In the genomic region with DNA sequence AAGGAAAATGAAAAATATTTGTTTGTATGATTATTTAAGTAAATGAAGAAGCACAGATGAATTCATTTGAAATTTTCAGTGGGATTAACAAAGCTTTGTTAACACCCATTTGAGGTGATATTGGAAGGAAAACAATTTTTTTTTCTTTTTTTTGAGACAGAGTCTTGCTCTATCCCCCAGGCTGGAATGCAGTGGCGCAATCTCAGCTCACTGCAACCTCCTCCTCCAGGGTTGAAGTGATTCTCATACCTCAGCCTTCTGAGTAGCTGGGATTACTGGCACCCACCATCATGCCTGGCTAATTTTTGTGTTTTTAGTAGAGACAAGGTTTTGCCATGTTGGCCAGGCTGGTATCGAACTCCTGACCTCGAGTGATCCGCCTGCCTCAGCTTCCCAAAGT, we compare ENCODE assay signal across 6 cellular contexts.
DNase-seq lines count a peak whose midpoint lies in the region; ATAC-seq and TF ChIP-seq lines count a peak whose summit lies in the region.
"Not testable (repeated sequence)": the region's sequence is repeated elsewhere in the genome, so short reads cannot be mapped to it uniquely, and the experiment has no call there.

No MANE protein-coding gene starts in this region.

- not testable (repeated sequence) for H3K4me3 Mint-ChIP-seq in WTC11

- H3K9me3 ChIP-seq in GM23248 (ENCODE audit: low read depth); lung (ENCODE audit: control insufficient read depth in 2 of 2, insufficient read depth in 1 of 2, low read length in 1 of 2): not testable (repeated sequence)

- peaks cover 32% of the 10 kb centered on the region for H3K4me1 Mint-ChIP-seq in WTC11

- not testable (repeated sequence) for H3K36me3 ChIP-seq in GM23248 (ENCODE audit: low read depth); lung (ENCODE audit: control insufficient read depth in 2 of 2, insufficient read depth in 2 of 2, low read length in 2 of 2)

- not testable (repeated sequence) for H3K9me2 ChIP-seq in GM23248 (ENCODE audit: insufficient read depth)

- POLR2A ChIA-PET in WTC11 (lab: Charles Lee): not testable (repeated sequence)

- not testable (repeated sequence) for H2AFZ ChIP-seq in GM23248

- in situ Hi-C loops in GM23248 (cut with MboI): not testable (repeated sequence)

- H3K27ac ChIP-seq in GM23248; lung (ENCODE audit: low read depth in 1 of 2, low read length in 1 of 2): not testable (repeated sequence)

- H3K36me3 Mint-ChIP-seq in WTC11: not testable (repeated sequence)

- not testable (repeated sequence) for H3K4me2 ChIP-seq in GM23248 (ENCODE audit: unreplicated experiment)

- CTCF ChIA-PET in WTC11 (lab: Charles Lee): not testable (repeated sequence)

- H3K9ac ChIP-seq in GM23248: not testable (repeated sequence)

- not testable (repeated sequence) for H3K79me2 ChIP-seq in GM23248 (ENCODE audit: insufficient read depth)

- not testable (repeated sequence) for TF ChIP-seq CTCF in WTC11 (IDR thresholded peaks at IDR 0.05); choroid plexus epithelial cell (conservative IDR thresholded peaks at IDR 0.05; ENCODE audit: low read depth, low read length); lung (IDR thresholded peaks at IDR 0.05; ENCODE audit: control extremely low read depth, extremely low read depth)

- H3K4me3 ChIP-seq in GM23248; choroid plexus epithelial cell (ENCODE audit: low read depth, low read length); lung: not testable (repeated sequence)

- 61 to 65% methylated on average over 4 of the region's 4 CpGs for WGBS in GM23248 (ENCODE audit: low coverage in 1 of 2, low lambda C conversion rate in 2 of 2, missing lambda C conversion rate in 2 of 2), 2 experiments
- 87 to 96% methylated on average over 4 of the region's 4 CpGs for WGBS in lung, 2 donors

- H3K27me3 Mint-ChIP-seq in WTC11 (ENCODE audit: low read depth): peaks cover 12% of the 10 kb centered on the region

- not testable (repeated sequence) for H4K20me1 ChIP-seq in GM23248 (ENCODE audit: insufficient read depth)

- DNase-seq in GM23248 (peak; percentile 11), choroid plexus epithelial cell (ENCODE audit: low read depth) (peak; percentile 44), iris pigment epithelial cell (ENCODE audit: low read depth) (peak; percentile 21), lung (ENCODE audit: low spot score) (peak; percentile 36), renal cortical epithelial cell (ENCODE audit: low read depth) (peak; percentile 28)
- DNase-seq in WTC11 (ENCODE audit: low spot score): not testable (repeated sequence)

- H3K9me3 Mint-ChIP-seq in WTC11: not testable (repeated sequence)

- H3F3A ChIP-seq in GM23248 (ENCODE audit: insufficient read depth): not testable (repeated sequence)

- H3K27me3 ChIP-seq in GM23248 (replicated peaks; ENCODE audit: insufficient read depth); lung (ENCODE audit: control insufficient read depth, insufficient read depth): not testable (repeated sequence)

- ATAC-seq in WTC11; lung (ENCODE audit: insufficient read depth, low FRiP score): not testable (repeated sequence)

- H3K27ac Mint-ChIP-seq in WTC11: not testable (repeated sequence)

- H3K4me1 ChIP-seq in GM23248 (ENCODE audit: insufficient read depth); lung (ENCODE audit: control insufficient read depth in 2 of 2, insufficient read depth in 2 of 2, low read length in 2 of 2): not testable (repeated sequence)

TF ChIP-seq in WTC11, 78 proteins besides CTCF, POLR2A, EP300 and RAD21:
- peak; percentile 18; the same call in 1 of the 2 replicates for TF ChIP-seq ZNF425 (CRISPR knock-in tag; conservative IDR thresholded peaks at IDR 0.05)
TF ChIP-seq in WTC11: peak in this region for 1; not testable (repeated sequence) for 77.
